1 cellular context compared by ENCODE assay signal in the genomic region with DNA sequence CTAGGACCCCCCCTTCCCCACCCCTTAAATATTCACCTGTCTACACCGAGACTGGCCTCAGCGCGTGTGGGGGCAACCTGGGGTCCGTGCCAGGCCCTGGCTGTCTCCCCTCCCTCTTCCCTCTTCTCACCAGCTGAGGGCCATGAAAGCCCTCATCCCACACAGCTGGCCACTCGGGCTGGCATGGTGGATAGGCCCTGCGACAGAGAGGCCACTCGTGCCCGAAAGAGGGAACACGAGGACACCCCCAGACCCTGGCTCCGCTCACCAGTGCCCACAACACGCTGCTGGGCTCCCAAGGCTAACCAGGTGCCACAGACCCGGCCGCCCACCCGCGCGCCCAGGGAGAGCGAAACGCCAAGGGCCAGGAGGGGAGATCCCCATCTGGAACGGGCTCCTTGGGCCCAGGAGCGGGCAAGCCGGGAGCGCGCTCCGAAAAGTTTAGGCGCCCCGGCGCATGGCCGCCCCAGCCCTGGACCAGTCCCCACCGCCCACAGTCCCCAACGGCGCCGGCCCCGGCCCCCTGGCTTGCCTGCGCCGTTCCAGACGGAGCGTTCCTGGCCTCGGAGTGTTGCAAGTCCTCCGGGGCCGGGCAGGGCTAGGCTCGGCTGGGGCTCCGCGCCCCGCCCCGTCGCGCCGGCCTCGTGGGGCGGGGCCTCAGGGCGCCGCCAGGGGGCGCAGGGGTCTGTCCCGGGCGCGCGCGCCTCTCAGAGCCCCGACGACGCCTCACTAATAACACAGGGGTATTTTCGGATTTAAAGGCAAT.
TF ChIP-seq lines count a peak whose summit lies in the region.

A gene with protein sequence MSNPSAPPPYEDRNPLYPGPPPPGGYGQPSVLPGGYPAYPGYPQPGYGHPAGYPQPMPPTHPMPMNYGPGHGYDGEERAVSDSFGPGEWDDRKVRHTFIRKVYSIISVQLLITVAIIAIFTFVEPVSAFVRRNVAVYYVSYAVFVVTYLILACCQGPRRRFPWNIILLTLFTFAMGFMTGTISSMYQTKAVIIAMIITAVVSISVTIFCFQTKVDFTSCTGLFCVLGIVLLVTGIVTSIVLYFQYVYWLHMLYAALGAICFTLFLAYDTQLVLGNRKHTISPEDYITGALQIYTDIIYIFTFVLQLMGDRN (minus strand): TSS at position 570 of the 766 bp plus-strand sequence. CDS start 10,362 bp downstream, outside the sequence.

TF ChIP-seq in HCT116, 20 proteins besides CTCF, POLR2A, EP300 and RAD21 (continued from another document):
- TF ChIP-seq, protein P1, sequence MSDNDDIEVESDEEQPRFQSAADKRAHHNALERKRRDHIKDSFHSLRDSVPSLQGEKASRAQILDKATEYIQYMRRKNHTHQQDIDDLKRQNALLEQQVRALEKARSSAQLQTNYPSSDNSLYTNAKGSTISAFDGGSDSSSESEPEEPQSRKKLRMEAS (IDR thresholded peaks at IDR 0.05), result no peak
- TF ChIP-seq SIN3A (IDR thresholded peaks at IDR 0.05; ENCODE audit: low read depth) (no peak), FOSL1 (IDR thresholded peaks at IDR 0.05; ENCODE audit: low read depth) (no peak), JUND (IDR thresholded peaks at IDR 0.05) (no peak), ZNF274 (IDR thresholded peaks at IDR 0.05; ENCODE audit: low read depth, low read length) (no peak), ZFX (IDR thresholded peaks at IDR 0.05) (peak; percentile 80), EZH2 (IDR thresholded peaks at IDR 0.05) (no peak), TCF7L2 (IDR thresholded peaks at IDR 0.05; ENCODE audit: borderline replicate concordance, extremely low read depth, insufficient read depth, insufficient read length) (peak; percentile 14), YY1 (IDR thresholded peaks at IDR 0.05; ENCODE audit: extremely low read depth, insufficient replicate concordance, low read depth, low read length) (peak; percentile 76), ELF1 (IDR thresholded peaks at IDR 0.05; ENCODE audit: borderline replicate concordance, low read depth) (no peak)
- TF ChIP-seq, protein P2, sequence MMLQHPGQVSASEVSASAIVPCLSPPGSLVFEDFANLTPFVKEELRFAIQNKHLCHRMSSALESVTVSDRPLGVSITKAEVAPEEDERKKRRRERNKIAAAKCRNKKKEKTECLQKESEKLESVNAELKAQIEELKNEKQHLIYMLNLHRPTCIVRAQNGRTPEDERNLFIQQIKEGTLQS (IDR thresholded peaks at IDR 0.05), result no peak
